ENCODE assay signal across 11 cellular contexts in genomic region chr6:4801491-4802118, GRCh38. TPM values are rescaled to one million over a fixed set of nuclear protein-coding genes. Genes with fewer than 3 reads are reported as not detected.
DNase-seq lines count a peak whose midpoint lies in the region; ATAC-seq, FAIRE-seq and TF ChIP-seq lines count a peak whose summit lies in the region.
"Had no signal": no experiment of that assay in that cellular context is flagged by ENCODE, and none has a peak within 500 bp of the region (broad histone marks: within the 10 kb centered on the region; RNA-seq: fewer than 3 reads in every experiment).

No MANE protein-coding gene starts in this region.

- peaks cover 0 to 24% (median 5%) of the 10 kb centered on the region in 4 donors for H3K9me3 ChIP-seq in tibial nerve

- peak; percentile 57 for ATAC-seq in GM21381 (IDR thresholded peaks at IDR 0.05; ENCODE audit: unreplicated experiment)
- peak; percentile 50 for ATAC-seq in HG03175 (IDR thresholded peaks at IDR 0.05; ENCODE audit: unreplicated experiment)
- ATAC-seq in left lobe of liver: peak; percentile 80

- peaks cover 0 to 45% (median 6%) of the 10 kb centered on the region in 4 donors for H3K4me1 ChIP-seq in tibial nerve

- TF ChIP-seq CTCF in tibial nerve (IDR thresholded peaks at IDR 0.05): no peak

- peak; percentile 79 for FAIRE-seq in GM18507 (lab: Jason Lieb, UNC)

- no peak overlapping the region for H3K4me3 ChIP-seq in tibial nerve
- H3K4me3 ChIP-seq: PC-9, stomach had no signal

- H3K36me3 ChIP-seq in tibial nerve: peaks cover 0 to 3% (median 0%) of the 10 kb centered on the region in 3 donors
- H3K36me3 ChIP-seq: stomach had no signal

- no peak for TF ChIP-seq EP300 in tibial nerve (IDR thresholded peaks at IDR 0.05)

- TF ChIP-seq POLR2A in tibial nerve (IDR thresholded peaks at IDR 0.05): no peak

- DNase-seq in GM18507 (ENCODE audit: extremely low spot score, insufficient read length, low read depth) (no peak), left lobe of liver (ENCODE audit: low spot score) (no peak), tibial nerve (ENCODE audit: low spot score in 2 of 2) (no peak), HuH-7 (ENCODE audit: low spot score) (no peak), RKO (ENCODE audit: low spot score) (no peak), NCI-H1417 (lab: John Stamatoyannopoulos, UW) (no peak)
- DNase-seq: GF-D8, PC-9, stomach had no signal

- H3K27me3 ChIP-seq in tibial nerve: no peaks in the 10 kb centered on the region
- H3K27me3 ChIP-seq: stomach had no signal

- WGBS in tibial nerve, 2 donors: 75 to 77% methylated on average over 3 of the region's 3 CpGs

- H3K27ac ChIP-seq in tibial nerve: no peak overlapping the region
- H3K27ac ChIP-seq: PC-9, stomach had no signal

RNA-seq across cellular contexts. Expression of gene CDYL, which starts 25.4 kb away (rescaled TPM):
- 11.8 TPM for total RNA-seq in left lobe of liver
- total RNA-seq in tibial nerve: 10 to 100 TPM; 20.3 to 37.5 (median 31.7) TPM
